ENCODE assay signal across 9 cellular contexts in the genomic region with DNA sequence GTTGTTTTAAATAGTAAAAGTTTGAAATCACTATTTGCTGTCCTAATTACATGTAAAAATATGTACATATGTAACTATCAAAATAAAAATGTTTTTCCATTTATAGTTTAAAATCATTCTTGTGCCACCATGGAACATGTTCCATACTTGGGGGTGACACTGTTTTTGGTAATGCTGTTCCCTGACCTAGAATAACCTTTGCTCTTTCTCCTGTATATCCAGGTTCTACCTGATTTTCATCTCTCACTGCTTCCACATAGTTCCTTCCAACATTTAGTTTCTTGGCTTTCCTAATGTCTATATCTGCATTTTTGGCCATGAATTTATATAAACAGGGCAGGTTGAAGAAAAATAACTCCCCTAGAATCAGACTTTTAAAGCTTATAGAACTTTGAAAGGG. TPM values are rescaled to one million over a fixed set of nuclear protein-coding genes. Genes with fewer than 3 reads are reported as not detected.
DNase-seq lines count a peak whose midpoint lies in the region; ATAC-seq and TF ChIP-seq lines count a peak whose summit lies in the region.
"Had no signal": no experiment of that assay in that cellular context is flagged by ENCODE, and none has a peak within 500 bp of the region (broad histone marks: within the 10 kb centered on the region; RNA-seq: fewer than 3 reads in every experiment).

No MANE protein-coding gene starts in this region.

- no peak for ATAC-seq in heart left ventricle
- no peak for ATAC-seq in Right ventricle myocardium inferior
- no peak for ATAC-seq in lower lobe of right lung

- no peak for TF ChIP-seq CTCF in heart left ventricle (IDR thresholded peaks at IDR 0.05)
- no peak for TF ChIP-seq CTCF in lower lobe of right lung (IDR thresholded peaks at IDR 0.05)
- no peak for TF ChIP-seq CTCF in transverse colon (IDR thresholded peaks at IDR 0.05)

- H3K9me3 ChIP-seq in heart left ventricle: no peaks in the 10 kb centered on the region
- H3K9me3 ChIP-seq in lower lobe of right lung: no peaks in the 10 kb centered on the region
- H3K9me3 ChIP-seq in transverse colon: no peaks in the 10 kb centered on the region

- H3K4me1 ChIP-seq in heart left ventricle (peaks cover 0 to 76% (median 49%) of the 10 kb centered on the region in 12 donors), lower lobe of right lung (peaks cover 43% of the 10 kb centered on the region), transverse colon (peaks cover 16 to 64% (median 35%) of the 10 kb centered on the region in 4 donors)

- H3K27me3 Mint-ChIP-seq in activated naive CD8-positive, alpha-beta T cell: no peaks in the 10 kb centered on the region

- in situ Hi-C loops in transverse colon (cut with MboI; ENCODE audit: low pct_ligation_motif_present in 1 of 4, low pct_unique_long_range_greater_than_20kb in 1 of 4, low sequenced_read_pairs in 3 of 4): no loop called here

- H3K4me1 Mint-ChIP-seq in activated naive CD8-positive, alpha-beta T cell (ENCODE audit: low read depth): peaks cover 43% of the 10 kb centered on the region

- H3K4me3 ChIP-seq in heart left ventricle (peak overlapping the region in 7 of 12 donors; percentile 87 to 97 (median 95)), lower lobe of right lung (peak overlapping the region; percentile 87), transverse colon (peak overlapping the region in 1 of 4 donors; percentile 84)

- DNase-seq in heart left ventricle (no peak), Right ventricle myocardium inferior (ENCODE audit: missing footprints) (no peak), lower lobe of right lung (no peak), transverse colon (no peak), NCI-H2029 treated with DMSO at 0.1 percent for 48 hours (lab: John Stamatoyannopoulos, UW) (no peak), SW 1271 (lab: John Stamatoyannopoulos, UW) (no peak), GF-D8 (lab: John Stamatoyannopoulos, UW) (no peak)
- DNase-seq: islet precursor cell had no signal

- intact Hi-C loops in heart left ventricle (cut with DNase I) (loop anchor here in 4 of 10 donors (5.0 to 10.0 kb wide), 4 partner anchors 51 to 542 kb away; a partner anchor contains a TSS), Right ventricle myocardium inferior (cut with DNase I) (loop anchor here (10.0 kb wide), 1 partner anchor 61 kb away; no protein-coding TSS in a partner anchor), lower lobe of right lung (cut with DNase I) (no loop called here), transverse colon (cut with DNase I; ENCODE audit: low total_unique reads) (no loop called here)

- H3K36me3 ChIP-seq in heart left ventricle: no peaks in the 10 kb centered on the region
- H3K36me3 ChIP-seq in lower lobe of right lung: no peaks in the 10 kb centered on the region
- no peaks in the 10 kb centered on the region for H3K36me3 ChIP-seq in transverse colon

- peaks cover 9% of the 10 kb centered on the region for H3K36me3 Mint-ChIP-seq in activated naive CD8-positive, alpha-beta T cell

- H3K27ac ChIP-seq in heart left ventricle (peak overlapping the region in 1 of 12 donors; percentile 94), lower lobe of right lung (peak overlapping the region; percentile 92), transverse colon (peak overlapping the region; percentile 26 to 96 (median 92))

- peak overlapping the region; percentile 100 for H3K4me3 Mint-ChIP-seq in activated naive CD8-positive, alpha-beta T cell

- no peak for TF ChIP-seq POLR2A in heart left ventricle (IDR thresholded peaks at IDR 0.05)
- TF ChIP-seq POLR2A in transverse colon (IDR thresholded peaks at IDR 0.05): no peak

- no peaks in the 10 kb centered on the region for H3K9me3 Mint-ChIP-seq in activated naive CD8-positive, alpha-beta T cell (ENCODE audit: low read depth)

- H3K27me3 ChIP-seq in heart left ventricle (no peaks in the 10 kb centered on the region), lower lobe of right lung (ENCODE audit: low read depth) (no peaks in the 10 kb centered on the region), transverse colon (no peaks in the 10 kb centered on the region)

- H3K27ac Mint-ChIP-seq in activated naive CD8-positive, alpha-beta T cell: peak overlapping the region; percentile 88

- TF ChIP-seq EP300 in transverse colon (IDR thresholded peaks at IDR 0.05; ENCODE audit: low read depth): no peak

RNA-seq across cellular contexts. Expression of a gene that starts 2.5 kb away (rescaled TPM):
- total RNA-seq in heart left ventricle (10 to 100 TPM; 11.4 to 20.6 (median 17.7) TPM), Right ventricle myocardium inferior (14.1 TPM), lower lobe of right lung (34.2 TPM), transverse colon (1,000 to 10,000 TPM in 1 of 4 donors, 10 to 100 TPM in 3; 25.4 to 1,178 (median 36.7) TPM)
- polyA plus RNA-seq in heart left ventricle: 1 to 10 TPM; 3.0 to 6.4 TPM
